Comparison of ENCODE assay signal across 25 cellular contexts in genomic region chr5:87401626-87402025, GRCh38.
"Had no signal": no experiment of that assay in that cellular context is flagged by ENCODE, and none has a peak within 500 bp of the region (broad histone marks: within the 10 kb centered on the region; RNA-seq: fewer than 3 reads in every experiment).

No MANE protein-coding gene starts in this region.

- H3K27me3 ChIP-seq: breast epithelium had no signal

- H3K4me3 Mint-ChIP-seq: activated CD4-positive, alpha-beta memory T cell treated with anti-CD3 and anti-CD28 coated beads, Interleukin-2, amount 10 ng/mL, durations not matched to agents 7 days and 5 days; activated CD4-positive, alpha-beta T cell treated with anti-CD3 and anti-CD28 coated beads for 36 hours; activated naive CD4-positive, alpha-beta T cell treated with anti-CD3 and anti-CD28 coated beads, Interleukin-2, amount 50 U/mL, for 24 hours; T-cell had no signal

- H3K27ac Mint-ChIP-seq: activated CD4-positive, alpha-beta memory T cell treated with anti-CD3 and anti-CD28 coated beads, Interleukin-2, amount 10 ng/mL, durations not matched to agents 7 days and 5 days; activated CD4-positive, alpha-beta T cell treated with anti-CD3 and anti-CD28 coated beads for 36 hours; activated naive CD4-positive, alpha-beta T cell treated with anti-CD3 and anti-CD28 coated beads, Interleukin-2, amount 50 U/mL, for 24 hours; T-cell had no signal

- DNase-seq: activated CD4-positive, alpha-beta memory T cell treated with anti-CD3 and anti-CD28 coated beads, Interleukin-2, amount 10 ng/mL, durations not matched to agents 7 days and 5 days; activated CD4-positive, alpha-beta T cell treated with anti-CD3 and anti-CD28 coated beads for 36 hours; activated CD4-positive, alpha-beta T cell treated with anti-CD3 and anti-CD28 coated beads, Interleukin-2, amount 50 U/mL, for 1 hour; activated effector memory CD4-positive, alpha-beta T cell treated with Interleukin-2 at 50 U/mL for 16 hours; activated naive CD4-positive, alpha-beta T cell; aorta; caudate nucleus; MM.1S; NCI-H1105; NCI-H1436; NCI-H1694 treated with DMSO at 0.1 percent for 48 hours; NCI-H2029 treated with DMSO at 0.1 percent for 48 hours; NCI-H345; NCI-H510A; NCI-H526 treated with DMSO at 0.1 percent for 48 hours; NCI-H82; OCI-M1; RPMI8226; T-cell had no signal

- H3K9me3 ChIP-seq: breast epithelium had no signal

- H3K27ac ChIP-seq: breast epithelium, SK-N-MC, VCaP had no signal

- H3K27me3 Mint-ChIP-seq: activated CD4-positive, alpha-beta memory T cell treated with anti-CD3 and anti-CD28 coated beads, Interleukin-2, amount 10 ng/mL, durations not matched to agents 7 days and 5 days; activated CD4-positive, alpha-beta T cell treated with anti-CD3 and anti-CD28 coated beads for 36 hours; activated naive CD4-positive, alpha-beta T cell treated with anti-CD3 and anti-CD28 coated beads, Interleukin-2, amount 50 U/mL, for 24 hours; T-cell had no signal

- H3K9me3 Mint-ChIP-seq: activated CD4-positive, alpha-beta memory T cell treated with anti-CD3 and anti-CD28 coated beads, Interleukin-2, amount 10 ng/mL, durations not matched to agents 7 days and 5 days; activated naive CD4-positive, alpha-beta T cell treated with anti-CD3 and anti-CD28 coated beads, Interleukin-2, amount 50 U/mL, for 24 hours; T-cell had no signal

- ATAC-seq: activated CD4-positive, alpha-beta T cell treated with anti-CD3 and anti-CD28 coated beads for 36 hours; Panc1; Right ventricle myocardium inferior; T-cell had no signal

- H3K4me3 ChIP-seq: breast epithelium, SK-N-MC had no signal

- H3K4me1 ChIP-seq: breast epithelium had no signal
